ENCODE assay signal across 7 cellular contexts in the genomic region with DNA sequence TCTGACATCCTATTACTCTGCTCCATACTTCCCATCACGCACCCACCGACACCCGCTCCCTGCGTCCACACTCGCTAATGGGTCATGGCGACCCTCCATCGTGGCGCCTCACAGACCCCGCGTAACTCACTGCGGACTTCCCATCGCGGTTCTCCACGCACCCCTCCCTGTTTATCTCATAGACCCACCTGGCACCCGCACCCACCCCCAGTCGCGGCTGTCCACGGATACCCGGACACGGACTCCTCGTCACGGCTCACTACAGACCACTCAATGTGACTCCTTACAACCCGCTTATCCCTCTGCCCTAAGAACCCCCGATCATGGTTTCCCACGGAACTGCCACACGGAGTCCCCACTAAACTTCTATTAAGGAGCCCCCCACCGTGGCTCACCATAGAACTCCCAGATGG.
DNase-seq lines count a peak whose midpoint lies in the region; TF ChIP-seq lines count a peak whose summit lies in the region.

No MANE protein-coding gene starts in this region.

- H3K4me1 ChIP-seq in HEK293 (ENCODE audit: control insufficient read depth, insufficient read depth, low read length) = peaks cover 2% of the 10 kb centered on the region; the same call in 1 of the 2 replicates

- no peaks in the 10 kb centered on the region for H3K27me3 ChIP-seq in WERI-Rb-1 (ENCODE audit: insufficient read depth, low read depth, severe bottlenecking)

- H3K27ac ChIP-seq in HEK293 (ENCODE audit: extremely low read depth, low read depth, low read length) (no peak overlapping the region; the same call in 1 of the 2 replicates), WERI-Rb-1 (peak overlapping the region; percentile 62)

- POLR2A ChIA-PET in HEK293 (lab: Yijun Ruan, JAX) = no interaction called here

- H3K4me3 ChIP-seq in HEK293 (ENCODE audit: low read depth, low read length) = peak overlapping the region; percentile 69
- H3K4me3 ChIP-seq in WERI-Rb-1 (ENCODE audit: low read depth, low read length) = peak overlapping the region; percentile 88
- peak overlapping the region; percentile 72 to 85 for H3K4me3 ChIP-seq in foreskin fibroblast (ENCODE audit: low read depth in 1 of 2, low read length in 2 of 2)

- H3K36me3 ChIP-seq in HEK293 (ENCODE audit: control insufficient read depth in 2 of 2, insufficient read depth in 1 of 2, low read length in 2 of 2) (peaks cover 9 to 40% of the 10 kb centered on the region in 2 experiments; a peak in 2 of 3 replicates), WERI-Rb-1 (peaks cover 37% of the 10 kb centered on the region)

- DNase-seq in WERI-Rb-1 (no peak), foreskin fibroblast (no peak), pons (ENCODE audit: low spot score) (peak; percentile 48), NCI-H128 (lab: John Stamatoyannopoulos, UW; ENCODE audit: unreplicated experiment) (no peak), EL (no peak), hippocampal formation (lab: John Stamatoyannopoulos, UW) (no peak)

- H3K9me3 ChIP-seq in HEK293 (ENCODE audit: control insufficient read depth, insufficient read depth, low read depth, low read length) (no peaks in the 10 kb centered on the region), WERI-Rb-1 (ENCODE audit: severe bottlenecking) (no peaks in the 10 kb centered on the region)

- TF ChIP-seq CTCF in HEK293 (tag by site-specific recombination; IDR thresholded peaks at IDR 0.05) (no peak), WERI-Rb-1 (IDR thresholded peaks at IDR 0.05; ENCODE audit: low read depth, low read length) (no peak), foreskin fibroblast (IDR thresholded peaks at IDR 0.05; ENCODE audit: low read depth, low read length) (no peak)

- CTCF ChIA-PET in HEK293 (lab: Yijun Ruan, JAX) = no interaction called here

TF ChIP-seq in HEK293, 187 proteins besides CTCF, POLR2A, EP300 and RAD21 (continues in another document):
- TF ChIP-seq, protein P1, sequence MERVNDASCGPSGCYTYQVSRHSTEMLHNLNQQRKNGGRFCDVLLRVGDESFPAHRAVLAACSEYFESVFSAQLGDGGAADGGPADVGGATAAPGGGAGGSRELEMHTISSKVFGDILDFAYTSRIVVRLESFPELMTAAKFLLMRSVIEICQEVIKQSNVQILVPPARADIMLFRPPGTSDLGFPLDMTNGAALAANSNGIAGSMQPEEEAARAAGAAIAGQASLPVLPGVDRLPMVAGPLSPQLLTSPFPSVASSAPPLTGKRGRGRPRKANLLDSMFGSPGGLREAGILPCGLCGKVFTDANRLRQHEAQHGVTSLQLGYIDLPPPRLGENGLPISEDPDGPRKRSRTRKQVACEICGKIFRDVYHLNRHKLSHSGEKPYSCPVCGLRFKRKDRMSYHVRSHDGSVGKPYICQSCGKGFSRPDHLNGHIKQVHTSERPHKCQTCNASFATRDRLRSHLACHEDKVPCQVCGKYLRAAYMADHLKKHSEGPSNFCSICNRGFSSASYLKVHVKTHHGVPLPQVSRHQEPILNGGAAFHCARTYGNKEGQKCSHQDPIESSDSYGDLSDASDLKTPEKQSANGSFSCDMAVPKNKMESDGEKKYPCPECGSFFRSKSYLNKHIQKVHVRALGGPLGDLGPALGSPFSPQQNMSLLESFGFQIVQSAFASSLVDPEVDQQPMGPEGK (tag by site-specific recombination; IDR thresholded peaks at IDR 0.05) = peak; percentile 6; the same call in 1 of the 2 replicates
- TF ChIP-seq, protein P2, sequence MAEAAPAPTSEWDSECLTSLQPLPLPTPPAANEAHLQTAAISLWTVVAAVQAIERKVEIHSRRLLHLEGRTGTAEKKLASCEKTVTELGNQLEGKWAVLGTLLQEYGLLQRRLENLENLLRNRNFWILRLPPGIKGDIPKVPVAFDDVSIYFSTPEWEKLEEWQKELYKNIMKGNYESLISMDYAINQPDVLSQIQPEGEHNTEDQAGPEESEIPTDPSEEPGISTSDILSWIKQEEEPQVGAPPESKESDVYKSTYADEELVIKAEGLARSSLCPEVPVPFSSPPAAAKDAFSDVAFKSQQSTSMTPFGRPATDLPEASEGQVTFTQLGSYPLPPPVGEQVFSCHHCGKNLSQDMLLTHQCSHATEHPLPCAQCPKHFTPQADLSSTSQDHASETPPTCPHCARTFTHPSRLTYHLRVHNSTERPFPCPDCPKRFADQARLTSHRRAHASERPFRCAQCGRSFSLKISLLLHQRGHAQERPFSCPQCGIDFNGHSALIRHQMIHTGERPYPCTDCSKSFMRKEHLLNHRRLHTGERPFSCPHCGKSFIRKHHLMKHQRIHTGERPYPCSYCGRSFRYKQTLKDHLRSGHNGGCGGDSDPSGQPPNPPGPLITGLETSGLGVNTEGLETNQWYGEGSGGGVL (tag by site-specific recombination; IDR thresholded peaks at IDR 0.05) = no peak
- TF ChIP-seq ZNF596 (tag by site-specific recombination; IDR thresholded peaks at IDR 0.05) = no peak
- TF ChIP-seq GLI2 (tag by site-specific recombination; IDR thresholded peaks at IDR 0.05; ENCODE audit: borderline replicate concordance, low read depth) = no peak
- TF ChIP-seq, protein P3, sequence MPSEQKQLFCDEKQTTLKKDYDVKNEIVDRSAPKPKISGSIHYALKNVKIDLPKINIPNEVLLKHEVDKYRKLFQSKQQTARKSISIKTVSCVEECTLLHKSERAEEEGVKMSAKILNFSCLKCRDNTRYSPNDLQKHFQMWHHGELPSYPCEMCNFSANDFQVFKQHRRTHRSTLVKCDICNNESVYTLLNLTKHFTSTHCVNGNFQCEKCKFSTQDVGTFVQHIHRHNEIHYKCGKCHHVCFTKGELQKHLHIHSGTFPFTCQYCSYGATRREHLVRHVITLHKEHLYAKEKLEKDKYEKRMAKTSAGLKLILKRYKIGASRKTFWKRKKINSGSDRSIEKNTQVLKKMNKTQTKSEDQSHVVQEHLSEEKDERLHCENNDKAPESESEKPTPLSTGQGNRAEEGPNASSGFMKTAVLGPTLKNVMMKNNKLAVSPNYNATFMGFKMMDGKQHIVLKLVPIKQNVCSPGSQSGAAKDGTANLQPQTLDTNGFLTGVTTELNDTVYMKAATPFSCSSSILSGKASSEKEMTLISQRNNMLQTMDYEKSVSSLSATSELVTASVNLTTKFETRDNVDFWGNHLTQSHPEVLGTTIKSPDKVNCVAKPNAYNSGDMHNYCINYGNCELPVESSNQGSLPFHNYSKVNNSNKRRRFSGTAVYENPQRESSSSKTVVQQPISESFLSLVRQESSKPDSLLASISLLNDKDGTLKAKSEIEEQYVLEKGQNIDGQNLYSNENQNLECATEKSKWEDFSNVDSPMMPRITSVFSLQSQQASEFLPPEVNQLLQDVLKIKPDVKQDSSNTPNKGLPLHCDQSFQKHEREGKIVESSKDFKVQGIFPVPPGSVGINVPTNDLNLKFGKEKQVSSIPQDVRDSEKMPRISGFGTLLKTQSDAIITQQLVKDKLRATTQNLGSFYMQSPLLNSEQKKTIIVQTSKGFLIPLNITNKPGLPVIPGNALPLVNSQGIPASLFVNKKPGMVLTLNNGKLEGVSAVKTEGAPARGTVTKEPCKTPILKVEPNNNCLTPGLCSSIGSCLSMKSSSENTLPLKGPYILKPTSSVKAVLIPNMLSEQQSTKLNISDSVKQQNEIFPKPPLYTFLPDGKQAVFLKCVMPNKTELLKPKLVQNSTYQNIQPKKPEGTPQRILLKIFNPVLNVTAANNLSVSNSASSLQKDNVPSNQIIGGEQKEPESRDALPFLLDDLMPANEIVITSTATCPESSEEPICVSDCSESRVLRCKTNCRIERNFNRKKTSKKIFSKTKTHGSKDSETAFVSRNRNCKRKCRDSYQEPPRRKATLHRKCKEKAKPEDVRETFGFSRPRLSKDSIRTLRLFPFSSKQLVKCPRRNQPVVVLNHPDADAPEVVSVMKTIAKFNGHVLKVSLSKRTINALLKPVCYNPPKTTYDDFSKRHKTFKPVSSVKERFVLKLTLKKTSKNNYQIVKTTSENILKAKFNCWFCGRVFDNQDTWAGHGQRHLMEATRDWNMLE (tag by site-specific recombination; conservative IDR thresholded peaks at IDR 0.05; ENCODE audit: low read depth) = no peak
- TF ChIP-seq KLF8 (tag by site-specific recombination; IDR thresholded peaks at IDR 0.05) = no peak
- TF ChIP-seq PRDM6 (tag by site-specific recombination; IDR thresholded peaks at IDR 0.05) = no peak
- TF ChIP-seq ZNF623 (tag by site-specific recombination; IDR thresholded peaks at IDR 0.05) = no peak
- TF ChIP-seq REPIN1 (tag by site-specific recombination; IDR thresholded peaks at IDR 0.05; ENCODE audit: low read depth) = no peak
- TF ChIP-seq BCL11A (tag by site-specific recombination; IDR thresholded peaks at IDR 0.05; ENCODE audit: low read depth) = 0 out of 2 replicates have a peak, but pooled peaks have one; percentile 6
- no peak for TF ChIP-seq ZNF324 (tag by site-specific recombination; IDR thresholded peaks at IDR 0.05)
- no peak for TF ChIP-seq ZNF645 (tag by site-specific recombination; IDR thresholded peaks at IDR 0.05)
- TF ChIP-seq ZNF221 (tag by site-specific recombination; IDR thresholded peaks at IDR 0.05; ENCODE audit: borderline replicate concordance) = no peak
